ENCODE assay signal across 36 cellular contexts in genomic region chr10:131511391-131511790, GRCh38.
"Had no signal": no experiment of that assay in that cellular context is flagged by ENCODE, and none has a peak within 500 bp of the region (broad histone marks: within the 10 kb centered on the region; RNA-seq: fewer than 3 reads in every experiment).

No MANE protein-coding gene starts in this region.

- H3K4me1 ChIP-seq: adrenal gland, ascending aorta, body of pancreas, breast epithelium had no signal

- H3K4me1 Mint-ChIP-seq: activated naive CD4-positive, alpha-beta T cell treated with anti-CD3 and anti-CD28 coated beads, Interleukin-2, amount 10 ng/mL, durations not matched to agents 7 days and 5 days; activated naive CD4-positive, alpha-beta T cell treated with anti-CD3 and anti-CD28 coated beads, Interleukin-2, amount 50 U/mL, for 24 hours; activated naive CD8-positive, alpha-beta T cell treated with anti-CD3 and anti-CD28 coated beads for 36 hours; activated naive CD8-positive, alpha-beta T cell treated with anti-CD3 and anti-CD28 coated beads, Interleukin-2, amount 10 ng/mL, durations not matched to agents 7 days and 5 days; activated naive CD8-positive, alpha-beta T cell treated with anti-CD3 and anti-CD28 coated beads, Interleukin-2, amount 50 U/mL, for 24 hours; activated T-helper 17 cell treated with anti-CD3 and anti-CD28 coated beads, Interleukin-2, amount 50 U/mL, for 72 hours; central memory CD8-positive, alpha-beta T cell had no signal

- H3K36me3 Mint-ChIP-seq: activated naive CD4-positive, alpha-beta T cell treated with anti-CD3 and anti-CD28 coated beads, Interleukin-2, amount 10 ng/mL, durations not matched to agents 7 days and 5 days; activated naive CD4-positive, alpha-beta T cell treated with anti-CD3 and anti-CD28 coated beads, Interleukin-2, amount 50 U/mL, for 24 hours; activated naive CD8-positive, alpha-beta T cell treated with anti-CD3 and anti-CD28 coated beads for 36 hours; activated naive CD8-positive, alpha-beta T cell treated with anti-CD3 and anti-CD28 coated beads, Interleukin-2, amount 10 ng/mL, durations not matched to agents 7 days and 5 days; brain had no signal

- H3K27ac Mint-ChIP-seq: activated naive CD4-positive, alpha-beta T cell treated with anti-CD3 and anti-CD28 coated beads for 36 hours; activated naive CD4-positive, alpha-beta T cell treated with anti-CD3 and anti-CD28 coated beads, Interleukin-2, amount 10 ng/mL, durations not matched to agents 7 days and 5 days; activated naive CD4-positive, alpha-beta T cell treated with anti-CD3 and anti-CD28 coated beads, Interleukin-2, amount 50 U/mL, for 24 hours; activated naive CD4-positive, alpha-beta T cell treated with anti-CD3 and anti-CD28 coated beads, Interleukin-2, amount 50 U/mL, for 72 hours; activated naive CD8-positive, alpha-beta T cell; activated naive CD8-positive, alpha-beta T cell treated with anti-CD3 and anti-CD28 coated beads for 36 hours; activated naive CD8-positive, alpha-beta T cell treated with anti-CD3 and anti-CD28 coated beads, Interleukin-2, amount 10 ng/mL, durations not matched to agents 7 days and 5 days; activated naive CD8-positive, alpha-beta T cell treated with anti-CD3 and anti-CD28 coated beads, Interleukin-2, amount 50 U/mL, for 24 hours; activated T-cell treated with anti-CD3 and anti-CD28 coated beads, Interleukin-2, amount 50 U/mL, for 24 hours; activated T-cell treated with anti-CD3 and anti-CD28 coated beads, Interleukin-2, amount 50 U/mL, for 72 hours; activated T-helper 1 cell treated with anti-CD3 and anti-CD28 coated beads, Interleukin-12 subunit alpha, Interleukin-12 subunit beta, Interleukin-2, Interleukin-4 antibody, amounts not matched to agents 30 ng/mL and 10 ng/mL and 1 ng/mL, durations not matched to agents 14 hours and 24 hours and 36 hours; activated T-helper 17 cell treated with anti-CD3 and anti-CD28 coated beads, Interleukin-2, amount 50 U/mL, for 72 hours; activated T-helper 2 cell treated with anti-CD3 and anti-CD28 coated beads, Interferon-gamma antibody, Interleukin-2, Interleukin-4, amounts not matched to agents 10 μg/mL and 5 μg/mL and 100 μg/mL, durations not matched to agents 14 hours and 24 hours and 36 hours; brain had no signal

- H3K4me3 ChIP-seq: adrenal gland, ascending aorta, body of pancreas, breast epithelium, cardiac muscle cell had no signal

- H3K4me3 Mint-ChIP-seq: activated naive CD4-positive, alpha-beta T cell treated with anti-CD3 and anti-CD28 coated beads for 36 hours; activated naive CD4-positive, alpha-beta T cell treated with anti-CD3 and anti-CD28 coated beads, Interleukin-2, amount 10 ng/mL, durations not matched to agents 7 days and 5 days; activated naive CD4-positive, alpha-beta T cell treated with anti-CD3 and anti-CD28 coated beads, Interleukin-2, amount 50 U/mL, for 24 hours; activated naive CD8-positive, alpha-beta T cell; activated naive CD8-positive, alpha-beta T cell treated with anti-CD3 and anti-CD28 coated beads for 36 hours; activated naive CD8-positive, alpha-beta T cell treated with anti-CD3 and anti-CD28 coated beads, Interleukin-2, amount 10 ng/mL, durations not matched to agents 7 days and 5 days; activated naive CD8-positive, alpha-beta T cell treated with anti-CD3 and anti-CD28 coated beads, Interleukin-2, amount 50 U/mL, for 24 hours; activated T-cell treated with anti-CD3 and anti-CD28 coated beads, Interleukin-2, amount 50 U/mL, for 24 hours; activated T-cell treated with anti-CD3 and anti-CD28 coated beads, Interleukin-2, amount 50 U/mL, for 4 hours; activated T-cell treated with anti-CD3 and anti-CD28 coated beads, Interleukin-2, amount 50 U/mL, for 72 hours; activated T-helper 1 cell treated with anti-CD3 and anti-CD28 coated beads, Interleukin-12 subunit alpha, Interleukin-12 subunit beta, Interleukin-2, Interleukin-4 antibody, amounts not matched to agents 30 ng/mL and 10 ng/mL and 1 ng/mL, durations not matched to agents 14 hours and 24 hours and 36 hours; activated T-helper 17 cell treated with anti-CD3 and anti-CD28 coated beads, Interleukin-2, amount 50 U/mL, for 72 hours; brain; central memory CD8-positive, alpha-beta T cell had no signal

- H3K9me3 ChIP-seq: adrenal gland, ascending aorta had no signal

- H3K27me3 Mint-ChIP-seq: activated naive CD4-positive, alpha-beta T cell treated with anti-CD3 and anti-CD28 coated beads, Interleukin-2, amount 10 ng/mL, durations not matched to agents 7 days and 5 days; activated naive CD4-positive, alpha-beta T cell treated with anti-CD3 and anti-CD28 coated beads, Interleukin-2, amount 50 U/mL, for 24 hours; activated naive CD8-positive, alpha-beta T cell treated with anti-CD3 and anti-CD28 coated beads for 36 hours; activated naive CD8-positive, alpha-beta T cell treated with anti-CD3 and anti-CD28 coated beads, Interleukin-2, amount 10 ng/mL, durations not matched to agents 7 days and 5 days; activated naive CD8-positive, alpha-beta T cell treated with anti-CD3 and anti-CD28 coated beads, Interleukin-2, amount 50 U/mL, for 24 hours; activated T-cell treated with anti-CD3 and anti-CD28 coated beads, Interleukin-2, amount 50 U/mL, for 24 hours; central memory CD8-positive, alpha-beta T cell had no signal

- H3K9me3 Mint-ChIP-seq: activated naive CD4-positive, alpha-beta T cell treated with anti-CD3 and anti-CD28 coated beads, Interleukin-2, amount 50 U/mL, for 24 hours; activated naive CD8-positive, alpha-beta T cell treated with anti-CD3 and anti-CD28 coated beads, Interleukin-2, amount 10 ng/mL, durations not matched to agents 7 days and 5 days; activated T-helper 17 cell treated with anti-CD3 and anti-CD28 coated beads, Interleukin-2, amount 50 U/mL, for 72 hours; activated T-helper 2 cell treated with anti-CD3 and anti-CD28 coated beads, Interferon-gamma antibody, Interleukin-2, Interleukin-4, amounts not matched to agents 10 μg/mL and 5 μg/mL and 100 μg/mL, durations not matched to agents 14 hours and 24 hours and 36 hours had no signal

- H3K36me3 ChIP-seq: adrenal gland, ascending aorta, brain microvascular endothelial cell, breast epithelium, cardiac muscle cell had no signal

- H3K27me3 ChIP-seq: ascending aorta, body of pancreas, brain microvascular endothelial cell, cardiac muscle cell had no signal

- ATAC-seq: activated naive CD4-positive, alpha-beta T cell treated with anti-CD3 and anti-CD28 coated beads, Interleukin-2, amount 50 U/mL, for 72 hours; activated naive CD8-positive, alpha-beta T cell treated with anti-CD3 and anti-CD28 coated beads, Interleukin-2, amount 50 U/mL, for 24 hours; activated T-cell treated with anti-CD3 and anti-CD28 coated beads, Interleukin-2, amount 50 U/mL, for 4 hours; activated T-cell treated with anti-CD3 and anti-CD28 coated beads, Interleukin-2, amount 50 U/mL, for 72 hours; activated T-helper 17 cell treated with anti-CD3 and anti-CD28 coated beads, Interleukin-2, amount 50 U/mL, for 72 hours; body of pancreas had no signal

- DNase-seq: activated effector memory CD4-positive, alpha-beta T cell treated with anti-CD3 and anti-CD28 coated beads, Interleukin-2, amount 50 U/mL, for 16 hours; activated effector memory CD4-positive, alpha-beta T cell treated with Interleukin-2 at 50 U/mL for 16 hours; activated gamma-delta T cell; activated gamma-delta T cell treated with Interleukin-2 at 50 U/mL for 16 hours; activated naive CD4-positive, alpha-beta T cell; activated naive CD4-positive, alpha-beta T cell treated with anti-CD3 and anti-CD28 coated beads for 36 hours; activated naive CD4-positive, alpha-beta T cell treated with anti-CD3 and anti-CD28 coated beads, Interleukin-2, amount 10 ng/mL, durations not matched to agents 7 days and 5 days; activated naive CD4-positive, alpha-beta T cell treated with anti-CD3 and anti-CD28 coated beads, Interleukin-2, amount 50 U/mL, for 16 hours; activated naive CD4-positive, alpha-beta T cell treated with Interleukin-2 at 50 U/mL for 16 hours; activated naive CD8-positive, alpha-beta T cell treated with anti-CD3 and anti-CD28 coated beads for 36 hours; activated naive CD8-positive, alpha-beta T cell treated with anti-CD3 and anti-CD28 coated beads, Interleukin-2, amount 10 ng/mL, durations not matched to agents 7 days and 5 days; activated naive CD8-positive, alpha-beta T cell treated with anti-CD3 and anti-CD28 coated beads, Interleukin-2, amount 50 U/mL, for 24 hours; activated T-cell treated with anti-CD3 and anti-CD28 coated beads for 4 hours; activated T-cell treated with anti-CD3 and anti-CD28 coated beads, Interleukin-2, amount 50 U/mL, for 1 hour; activated T-cell treated with anti-CD3 and anti-CD28 coated beads, Interleukin-2, amount 50 U/mL, for 24 hours; activated T-cell treated with anti-CD3 and anti-CD28 coated beads, Interleukin-2, amount 50 U/mL, for 4 hours; activated T-cell treated with anti-CD3 and anti-CD28 coated beads, Interleukin-2, amount 50 U/mL, for 48 hours; activated T-cell treated with anti-CD3 and anti-CD28 coated beads, Interleukin-2, amount 50 U/mL, for 72 hours; adrenal gland; amniotic stem cell; anterior cingulate cortex; body of pancreas; brain microvascular endothelial cell; central memory CD4-positive, alpha-beta T cell; cerebellar nuclear complex had no signal

- H3K27ac ChIP-seq: adrenal gland, ascending aorta, body of pancreas, brain microvascular endothelial cell, breast epithelium, cardiac muscle cell had no signal
